2 cellular contexts compared by ENCODE assay signal in the genomic region with DNA sequence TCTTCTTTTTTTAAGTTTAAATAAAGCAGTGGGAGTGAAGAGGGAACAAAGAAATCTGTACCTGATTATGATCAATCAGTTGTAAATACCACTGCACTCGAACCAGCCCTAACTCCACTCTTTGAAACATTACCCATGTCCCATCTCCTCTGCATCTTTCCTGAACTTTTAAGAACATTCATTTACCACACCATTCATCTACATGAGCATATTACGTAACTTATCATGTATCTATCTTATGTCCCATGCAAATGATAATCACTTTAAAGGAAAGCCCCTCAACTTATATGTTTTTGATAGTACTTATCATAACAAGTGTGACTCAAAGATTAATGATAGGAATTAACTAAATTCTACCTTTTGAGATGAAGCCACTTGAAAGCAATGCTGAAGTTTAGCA.
TF ChIP-seq lines count a peak whose summit lies in the region.

No MANE protein-coding gene starts in this region.

TF ChIP-seq in A549, 52 proteins besides CTCF, POLR2A, EP300 and RAD21:
- TF ChIP-seq SMC3 (IDR thresholded peaks at IDR 0.05) (no peak), CBX2 (IDR thresholded peaks at IDR 0.05; ENCODE audit: borderline replicate concordance, low read depth) (no peak), EHMT2 (IDR thresholded peaks at IDR 0.05; ENCODE audit: low read depth) (no peak), KDM5A (IDR thresholded peaks at IDR 0.05) (no peak), HOXB13 (CRISPR knock-in tag; IDR thresholded peaks at IDR 0.05; ENCODE audit: low read depth) (no peak), CBX8 (IDR thresholded peaks at IDR 0.05) (no peak), POLR2AphosphoS2 (conservative IDR thresholded peaks at IDR 0.05; ENCODE audit: low read length) (no peak), EHF (CRISPR knock-in tag; IDR thresholded peaks at IDR 0.05) (no peak), FOSB (CRISPR knock-in tag; IDR thresholded peaks at IDR 0.05) (no peak), HEYL (CRISPR knock-in tag; IDR thresholded peaks at IDR 0.05) (no peak), FOSL2 (IDR thresholded peaks at IDR 0.05) (no peak), FOSL2 (CRISPR knock-in tag; IDR thresholded peaks at IDR 0.05) (no peak)

TF ChIP-seq in K562, 482 proteins besides CTCF, POLR2A, EP300 and RAD21:
- TF ChIP-seq, protein P1, sequence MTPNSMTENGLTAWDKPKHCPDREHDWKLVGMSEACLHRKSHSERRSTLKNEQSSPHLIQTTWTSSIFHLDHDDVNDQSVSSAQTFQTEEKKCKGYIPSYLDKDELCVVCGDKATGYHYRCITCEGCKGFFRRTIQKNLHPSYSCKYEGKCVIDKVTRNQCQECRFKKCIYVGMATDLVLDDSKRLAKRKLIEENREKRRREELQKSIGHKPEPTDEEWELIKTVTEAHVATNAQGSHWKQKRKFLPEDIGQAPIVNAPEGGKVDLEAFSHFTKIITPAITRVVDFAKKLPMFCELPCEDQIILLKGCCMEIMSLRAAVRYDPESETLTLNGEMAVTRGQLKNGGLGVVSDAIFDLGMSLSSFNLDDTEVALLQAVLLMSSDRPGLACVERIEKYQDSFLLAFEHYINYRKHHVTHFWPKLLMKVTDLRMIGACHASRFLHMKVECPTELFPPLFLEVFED (CRISPR knock-in tag; conservative IDR thresholded peaks at IDR 0.05), result no peak
- TF ChIP-seq, protein P2, sequence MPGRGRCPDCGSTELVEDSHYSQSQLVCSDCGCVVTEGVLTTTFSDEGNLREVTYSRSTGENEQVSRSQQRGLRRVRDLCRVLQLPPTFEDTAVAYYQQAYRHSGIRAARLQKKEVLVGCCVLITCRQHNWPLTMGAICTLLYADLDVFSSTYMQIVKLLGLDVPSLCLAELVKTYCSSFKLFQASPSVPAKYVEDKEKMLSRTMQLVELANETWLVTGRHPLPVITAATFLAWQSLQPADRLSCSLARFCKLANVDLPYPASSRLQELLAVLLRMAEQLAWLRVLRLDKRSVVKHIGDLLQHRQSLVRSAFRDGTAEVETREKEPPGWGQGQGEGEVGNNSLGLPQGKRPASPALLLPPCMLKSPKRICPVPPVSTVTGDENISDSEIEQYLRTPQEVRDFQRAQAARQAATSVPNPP (IDR thresholded peaks at IDR 0.05; ENCODE audit: borderline replicate concordance, insufficient read depth, insufficient read length), result no peak
- TF ChIP-seq CEBPG (CRISPR knock-in tag; IDR thresholded peaks at IDR 0.05) (no peak), CEBPG (tag; conservative IDR thresholded peaks at IDR 0.05 in 1 of 2, IDR thresholded peaks at IDR 0.05 in 1 of 2) (peak; percentile 28 to 35; a peak in 1 of 4 replicates)
- TF ChIP-seq, protein P3, sequence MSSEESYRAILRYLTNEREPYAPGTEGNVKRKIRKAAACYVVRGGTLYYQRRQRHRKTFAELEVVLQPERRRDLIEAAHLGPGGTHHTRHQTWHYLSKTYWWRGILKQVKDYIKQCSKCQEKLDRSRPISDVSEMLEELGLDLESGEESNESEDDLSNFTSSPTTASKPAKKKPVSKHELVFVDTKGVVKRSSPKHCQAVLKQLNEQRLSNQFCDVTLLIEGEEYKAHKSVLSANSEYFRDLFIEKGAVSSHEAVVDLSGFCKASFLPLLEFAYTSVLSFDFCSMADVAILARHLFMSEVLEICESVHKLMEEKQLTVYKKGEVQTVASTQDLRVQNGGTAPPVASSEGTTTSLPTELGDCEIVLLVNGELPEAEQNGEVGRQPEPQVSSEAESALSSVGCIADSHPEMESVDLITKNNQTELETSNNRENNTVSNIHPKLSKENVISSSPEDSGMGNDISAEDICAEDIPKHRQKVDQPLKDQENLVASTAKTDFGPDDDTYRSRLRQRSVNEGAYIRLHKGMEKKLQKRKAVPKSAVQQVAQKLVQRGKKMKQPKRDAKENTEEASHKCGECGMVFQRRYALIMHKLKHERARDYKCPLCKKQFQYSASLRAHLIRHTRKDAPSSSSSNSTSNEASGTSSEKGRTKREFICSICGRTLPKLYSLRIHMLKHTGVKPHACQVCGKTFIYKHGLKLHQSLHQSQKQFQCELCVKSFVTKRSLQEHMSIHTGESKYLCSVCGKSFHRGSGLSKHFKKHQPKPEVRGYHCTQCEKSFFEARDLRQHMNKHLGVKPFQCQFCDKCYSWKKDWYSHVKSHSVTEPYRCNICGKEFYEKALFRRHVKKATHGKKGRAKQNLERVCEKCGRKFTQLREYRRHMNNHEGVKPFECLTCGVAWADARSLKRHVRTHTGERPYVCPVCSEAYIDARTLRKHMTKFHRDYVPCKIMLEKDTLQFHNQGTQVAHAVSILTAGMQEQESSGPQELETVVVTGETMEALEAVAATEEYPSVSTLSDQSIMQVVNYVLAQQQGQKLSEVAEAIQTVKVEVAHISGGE (CRISPR knock-in tag; IDR thresholded peaks at IDR 0.05), result peak in 1 of 3 experiments; percentile 85; a peak in 1 of 6 replicates
- TF ChIP-seq, protein P4, sequence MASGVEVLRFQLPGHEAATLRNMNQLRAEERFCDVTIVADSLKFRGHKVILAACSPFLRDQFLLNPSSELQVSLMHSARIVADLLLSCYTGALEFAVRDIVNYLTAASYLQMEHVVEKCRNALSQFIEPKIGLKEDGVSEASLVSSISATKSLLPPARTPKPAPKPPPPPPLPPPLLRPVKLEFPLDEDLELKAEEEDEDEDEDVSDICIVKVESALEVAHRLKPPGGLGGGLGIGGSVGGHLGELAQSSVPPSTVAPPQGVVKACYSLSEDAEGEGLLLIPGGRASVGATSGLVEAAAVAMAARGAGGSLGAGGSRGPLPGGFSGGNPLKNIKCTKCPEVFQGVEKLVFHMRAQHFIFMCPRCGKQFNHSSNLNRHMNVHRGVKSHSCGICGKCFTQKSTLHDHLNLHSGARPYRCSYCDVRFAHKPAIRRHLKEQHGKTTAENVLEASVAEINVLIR (CRISPR knock-in tag; IDR thresholded peaks at IDR 0.05), result no peak
- TF ChIP-seq, protein P5, sequence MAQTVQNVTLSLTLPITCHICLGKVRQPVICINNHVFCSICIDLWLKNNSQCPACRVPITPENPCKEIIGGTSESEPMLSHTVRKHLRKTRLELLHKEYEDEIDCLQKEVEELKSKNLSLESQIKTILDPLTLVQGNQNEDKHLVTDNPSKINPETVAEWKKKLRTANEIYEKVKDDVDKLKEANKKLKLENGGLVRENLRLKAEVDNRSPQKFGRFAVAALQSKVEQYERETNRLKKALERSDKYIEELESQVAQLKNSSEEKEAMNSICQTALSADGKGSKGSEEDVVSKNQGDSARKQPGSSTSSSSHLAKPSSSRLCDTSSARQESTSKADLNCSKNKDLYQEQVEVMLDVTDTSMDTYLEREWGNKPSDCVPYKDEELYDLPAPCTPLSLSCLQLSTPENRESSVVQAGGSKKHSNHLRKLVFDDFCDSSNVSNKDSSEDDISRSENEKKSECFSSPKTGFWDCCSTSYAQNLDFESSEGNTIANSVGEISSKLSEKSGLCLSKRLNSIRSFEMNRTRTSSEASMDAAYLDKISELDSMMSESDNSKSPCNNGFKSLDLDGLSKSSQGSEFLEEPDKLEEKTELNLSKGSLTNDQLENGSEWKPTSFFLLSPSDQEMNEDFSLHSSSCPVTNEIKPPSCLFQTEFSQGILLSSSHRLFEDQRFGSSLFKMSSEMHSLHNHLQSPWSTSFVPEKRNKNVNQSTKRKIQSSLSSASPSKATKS (CRISPR knock-in tag; IDR thresholded peaks at IDR 0.05), result no peak
